In the genomic region with DNA sequence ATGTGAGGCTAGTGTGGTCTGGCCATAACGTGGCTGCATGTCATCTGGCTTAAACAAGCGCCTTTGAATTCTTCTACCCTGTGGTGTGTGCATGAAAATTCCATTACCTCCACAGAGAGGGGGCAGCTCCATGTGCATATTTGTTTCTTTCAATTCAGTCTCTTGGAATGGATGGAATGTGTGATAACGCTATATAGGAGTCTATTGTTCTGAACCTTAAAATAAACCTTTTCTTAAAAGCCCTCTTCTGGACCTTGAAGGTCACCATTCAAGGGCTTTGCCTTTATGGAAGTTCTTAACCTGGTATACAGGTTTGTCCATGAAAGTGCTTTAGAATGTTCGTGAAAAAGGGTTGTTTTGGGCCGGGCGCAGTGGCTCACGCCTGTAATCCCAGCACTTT, we compare ENCODE assay signal across 17 cellular contexts.
A peak's percentile ranks its signal among the peaks of the same experiment; 100 is the strongest.
DNase-seq lines count a peak whose midpoint lies in the region; ATAC-seq and TF ChIP-seq lines count a peak whose summit lies in the region.
"Had no signal": no experiment of that assay in that cellular context is flagged by ENCODE, and none has a peak within 500 bp of the region (broad histone marks: within the 10 kb centered on the region; RNA-seq: fewer than 3 reads in every experiment).

No MANE protein-coding gene starts in this region.

- H3K27ac Mint-ChIP-seq in type B pancreatic cell: peak overlapping the region; percentile 86
- H3K27ac Mint-ChIP-seq in natural killer cell: no peak overlapping the region
- H3K27ac Mint-ChIP-seq: activated CD4-positive, alpha-beta T cell treated with anti-CD3 and anti-CD28 coated beads, Interleukin-2, amount 10 ng/mL, durations not matched to agents 24 days and 14 days; CD4-positive, alpha-beta T cell; naive thymus-derived CD8-positive, alpha-beta T cell; T-helper 2 cell treated with Interferon-gamma antibody and Interleukin-4, amounts not matched to agents 5 μg/mL and 100 μg/mL, for 36 hours had no signal

- no peak for ATAC-seq in natural killer cell
- ATAC-seq in HG02970 (IDR thresholded peaks at IDR 0.05; ENCODE audit: low FRiP score, unreplicated experiment): no peak
- no peak for ATAC-seq in HG02642 (IDR thresholded peaks at IDR 0.05; ENCODE audit: poor library complexity, unreplicated experiment)
- ATAC-seq: left lobe of liver; naive thymus-derived CD8-positive, alpha-beta T cell had no signal

- H3K36me3 Mint-ChIP-seq in type B pancreatic cell: peaks cover 15% of the 10 kb centered on the region
- H3K36me3 Mint-ChIP-seq in natural killer cell: peaks cover 12% of the 10 kb centered on the region
- H3K36me3 Mint-ChIP-seq: naive thymus-derived CD8-positive, alpha-beta T cell had no signal

- DNase-seq in HAP-1 (ENCODE audit: low spot score in 2 of 2) (peak; percentile 72 to 92), iPS-NIHi11 (ENCODE audit: low spot score) (peak; percentile 32), type B pancreatic cell (ENCODE audit: extremely low spot score, unreplicated experiment) (no peak), dedifferentiated amniotic fluid mesenchymal stem cell (ENCODE audit: extremely low spot score) (no peak), natural killer cell (no peak)
- DNase-seq: activated CD4-positive, alpha-beta T cell treated with anti-CD3 and anti-CD28 coated beads, Interleukin-2, amount 10 ng/mL, durations not matched to agents 24 days and 14 days; anterior cingulate cortex; CD4-positive, alpha-beta T cell; KG1; naive thymus-derived CD8-positive, alpha-beta T cell; NCI-H748 treated with DMSO at 0.1 percent for 48 hours had no signal

- no peaks in the 10 kb centered on the region for H3K9me3 ChIP-seq in HAP-1

- peak overlapping the region; percentile 37; the same call in 1 of the 2 replicates for H3K27ac ChIP-seq in VCaP

- H3K4me3 Mint-ChIP-seq in type B pancreatic cell (no peak overlapping the region), natural killer cell (no peak overlapping the region)
- H3K4me3 Mint-ChIP-seq: activated CD4-positive, alpha-beta T cell treated with anti-CD3 and anti-CD28 coated beads, Interleukin-2, amount 10 ng/mL, durations not matched to agents 24 days and 14 days; CD4-positive, alpha-beta T cell; naive thymus-derived CD8-positive, alpha-beta T cell; T-helper 2 cell treated with Interferon-gamma antibody and Interleukin-4, amounts not matched to agents 5 μg/mL and 100 μg/mL, for 36 hours had no signal

- H3K4me1 Mint-ChIP-seq in type B pancreatic cell (ENCODE audit: unreplicated experiment) (peaks cover 44% of the 10 kb centered on the region), natural killer cell (no peaks in the 10 kb centered on the region)
- H3K4me1 Mint-ChIP-seq: activated CD4-positive, alpha-beta T cell treated with anti-CD3 and anti-CD28 coated beads, Interleukin-2, amount 10 ng/mL, durations not matched to agents 24 days and 14 days; naive thymus-derived CD8-positive, alpha-beta T cell had no signal

- no peak for TF ChIP-seq CTCF in VCaP (conservative IDR thresholded peaks at IDR 0.05)
- no peak for TF ChIP-seq CTCF in type B pancreatic cell (conservative IDR thresholded peaks at IDR 0.05)
- no peak for TF ChIP-seq CTCF in natural killer cell (IDR thresholded peaks at IDR 0.05)

- H3K27me3 ChIP-seq in HAP-1 (ENCODE audit: low read depth): no peaks in the 10 kb centered on the region

- no peaks in the 10 kb centered on the region for H3K36me3 ChIP-seq in HAP-1 (replicated peaks)

- in situ Hi-C loops in HAP-1 (cut with MboI; ENCODE audit: low sequenced_read_pairs): no loop called here

- no peak overlapping the region for H3K4me3 ChIP-seq in HAP-1
- H3K4me3 ChIP-seq: skin epidermis had no signal

- H3K9me3 Mint-ChIP-seq in type B pancreatic cell: peaks cover 28% of the 10 kb centered on the region
- peaks cover 18 to 19% of the 10 kb centered on the region in 2 donors for H3K9me3 Mint-ChIP-seq in natural killer cell
- H3K9me3 Mint-ChIP-seq: T-helper 2 cell treated with Interferon-gamma antibody and Interleukin-4, amounts not matched to agents 5 μg/mL and 100 μg/mL, for 36 hours had no signal

- intact Hi-C loops in natural killer cell (cut with micrococcal nuclease): no loop called here

- H3K27me3 Mint-ChIP-seq in type B pancreatic cell (no peaks in the 10 kb centered on the region), natural killer cell (ENCODE audit: low read depth in 2 of 2) (no peaks in the 10 kb centered on the region)
- H3K27me3 Mint-ChIP-seq: activated CD4-positive, alpha-beta T cell treated with anti-CD3 and anti-CD28 coated beads, Interleukin-2, amount 10 ng/mL, durations not matched to agents 24 days and 14 days; CD4-positive, alpha-beta T cell had no signal

- H3K4me1 ChIP-seq in HAP-1: peaks cover 48% of the 10 kb centered on the region

Comparison
In these comparisons a context has a peak if more than half of its experiments do, and no peak if none do; other contexts are left out.
1. DNase-seq: peak in HAP-1 (2 of 2) and iPS-NIHi11 (single experiment); none in type B pancreatic cell (single experiment), dedifferentiated amniotic fluid mesenchymal stem cell (single experiment) and natural killer cell (single experiment).